ENCODE assay signal across 8 cellular contexts in genomic region chr10:35643976-35644799, GRCh38. TPM values are rescaled to one million over a fixed set of nuclear protein-coding genes. Genes with fewer than 3 reads are reported as not detected.
DNase-seq lines count a peak whose midpoint lies in the region; ATAC-seq lines count a peak whose summit lies in the region.

No MANE protein-coding gene starts in this region.

- H3K36me3 Mint-ChIP-seq in dendritic cell treated with granulocyte-macrophage colony-stimulating factor and Interleukin-4, amounts not matched to agents 40 ng/mL and 50 ng/mL, for 4 days (ENCODE audit: low read depth): peaks cover 14% of the 10 kb centered on the region
- no peaks in the 10 kb centered on the region for H3K36me3 Mint-ChIP-seq in naive B cell

- ATAC-seq in naive B cell (ENCODE audit: low read depth in 2 of 2) (no peak), HG02759 (IDR thresholded peaks at IDR 0.05; ENCODE audit: unreplicated experiment) (no peak), HG02623 (IDR thresholded peaks at IDR 0.05; ENCODE audit: unreplicated experiment) (no peak), HG03520 (IDR thresholded peaks at IDR 0.05; ENCODE audit: unreplicated experiment) (no peak)

- H3K27me3 Mint-ChIP-seq in dendritic cell treated with granulocyte-macrophage colony-stimulating factor and Interleukin-4, amounts not matched to agents 40 ng/mL and 50 ng/mL, for 4 days: peaks cover 60% of the 10 kb centered on the region
- peaks cover 16 to 66% (median 27%) of the 10 kb centered on the region in 3 donors for H3K27me3 Mint-ChIP-seq in naive B cell

- in situ Hi-C loops in KBM-7 (cut with MboI; ENCODE audit: low pct_unique_long_range_greater_than_20kb, low sequenced_read_pairs): no loop called here

- H3K4me1 Mint-ChIP-seq in dendritic cell treated with granulocyte-macrophage colony-stimulating factor and Interleukin-4, amounts not matched to agents 40 ng/mL and 50 ng/mL, for 4 days (ENCODE audit: low read depth): peaks cover 43% of the 10 kb centered on the region
- H3K4me1 Mint-ChIP-seq in naive B cell: peaks cover 19 to 39% (median 23%) of the 10 kb centered on the region in 3 donors

- no peaks in the 10 kb centered on the region for H3K9me3 Mint-ChIP-seq in dendritic cell treated with granulocyte-macrophage colony-stimulating factor and Interleukin-4, amounts not matched to agents 40 ng/mL and 50 ng/mL, for 4 days
- H3K9me3 Mint-ChIP-seq in naive B cell: peaks cover 0 to 2% (median 0%) of the 10 kb centered on the region in 7 donors

- DNase-seq in AG20443 (ENCODE audit: low spot score): peak; percentile 18
- DNase-seq in KBM-7: peak; percentile 35
- DNase-seq in naive B cell: peak; percentile 10
- no peak for DNase-seq in NCI-H526 treated with DMSO at 0.1 percent for 48 hours (lab: John Stamatoyannopoulos, UW)

- intact Hi-C loops in dendritic cell treated with granulocyte-macrophage colony-stimulating factor and Interleukin-4, amounts not matched to agents 40 ng/mL and 50 ng/mL, for 4 days (cut with micrococcal nuclease): no loop called here

- H3K4me3 Mint-ChIP-seq in dendritic cell treated with granulocyte-macrophage colony-stimulating factor and Interleukin-4, amounts not matched to agents 40 ng/mL and 50 ng/mL, for 4 days: peak overlapping the region; percentile 81
- peak overlapping the region; percentile 74 to 96 (median 94) for H3K4me3 Mint-ChIP-seq in naive B cell

- H3K27ac Mint-ChIP-seq in dendritic cell treated with granulocyte-macrophage colony-stimulating factor and Interleukin-4, amounts not matched to agents 40 ng/mL and 50 ng/mL, for 4 days: peak overlapping the region; percentile 68
- H3K27ac Mint-ChIP-seq in naive B cell: peak overlapping the region in 2 of 6 donors; percentile 1 to 45

RNA-seq across cellular contexts. Expression of gene FZD8, which starts 2.1 kb away (rescaled TPM):
- polyA plus RNA-seq in naive B cell (ENCODE audit: low read depth in 6 of 6): not detected

RNA-seq across cellular contexts. Expression of gene GJD4, which starts 39.0 kb away (rescaled TPM):
- not detected for polyA plus RNA-seq in naive B cell (ENCODE audit: low read depth in 6 of 6)
